In the genomic region with DNA sequence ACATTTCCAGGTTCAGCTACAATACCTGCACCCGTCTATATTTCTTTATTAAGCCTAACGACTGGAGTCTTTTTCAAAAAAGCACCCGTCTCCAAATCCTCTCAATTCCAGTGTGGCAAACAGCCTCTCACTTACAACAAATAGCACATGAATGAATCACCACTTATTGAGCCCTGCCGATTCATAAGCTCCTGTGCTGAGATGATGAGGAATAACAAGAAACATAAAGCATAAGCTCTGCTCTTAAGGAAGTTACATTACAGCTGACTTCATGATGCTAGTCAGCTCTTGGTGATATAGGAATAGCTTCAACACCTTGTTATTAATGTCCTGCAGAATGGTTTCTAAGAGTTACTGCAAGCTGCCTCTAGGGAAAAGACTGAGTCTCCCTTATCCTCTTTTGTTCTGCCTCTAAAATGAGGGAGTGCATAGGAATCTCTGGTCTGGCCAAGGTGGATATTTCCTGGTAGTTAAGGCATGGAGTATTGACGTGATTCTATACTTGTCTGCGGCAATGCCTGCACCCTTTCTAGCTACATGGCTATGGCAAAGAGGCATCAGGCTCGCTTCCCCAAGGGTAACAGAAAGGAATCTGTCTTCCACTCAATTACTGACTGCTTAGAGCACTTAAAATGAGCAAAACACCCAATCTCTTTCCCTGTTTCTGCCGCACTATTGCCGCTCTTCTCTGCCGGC, we compare ENCODE assay signal across 11 cellular contexts.
DNase-seq lines count a peak whose midpoint lies in the region; ATAC-seq and TF ChIP-seq lines count a peak whose summit lies in the region.
"Had no signal": no experiment of that assay in that cellular context is flagged by ENCODE, and none has a peak within 500 bp of the region (broad histone marks: within the 10 kb centered on the region; RNA-seq: fewer than 3 reads in every experiment).

No MANE protein-coding gene starts in this region.

- H3K9me3 Mint-ChIP-seq in CD4-positive, alpha-beta memory T cell = no peaks in the 10 kb centered on the region
- no peaks in the 10 kb centered on the region for H3K9me3 Mint-ChIP-seq in natural killer cell treated with Interleukin-12 subunit alpha and Interleukin-12 subunit beta and Interleukin-15 and Interleukin-18, amount 100 ng/mL, for 72 hours
- H3K9me3 Mint-ChIP-seq: nephron progenitor cell had no signal

- POLR2A ChIA-PET in CD4-positive, alpha-beta memory T cell (lab: Charles Lee; ENCODE audit: partially characterized antibody) = interaction anchor here (0.6 kb wide), 1 partner anchor 9 kb away, joined by 3 read pairs; no protein-coding TSS in a partner anchor

- intact Hi-C loops in CD4-positive, alpha-beta memory T cell (cut with micrococcal nuclease) = no loop called here
- intact Hi-C loops in lower leg skin (cut with DNase I; ENCODE audit: low total_unique reads) (no loop called here), esophagus squamous epithelium (cut with DNase I) (no loop called here)

- no peaks in the 10 kb centered on the region for H3K27me3 Mint-ChIP-seq in CD4-positive, alpha-beta memory T cell
- no peaks in the 10 kb centered on the region for H3K27me3 Mint-ChIP-seq in natural killer cell treated with Interleukin-12 subunit alpha and Interleukin-12 subunit beta and Interleukin-15 and Interleukin-18, amount 100 ng/mL, for 72 hours

- H3K27ac ChIP-seq in CD4-positive, alpha-beta memory T cell (ENCODE audit: low read depth, low read length) = no peak overlapping the region
- no peak overlapping the region for H3K27ac ChIP-seq in esophagus squamous epithelium
- H3K27ac ChIP-seq: gastrocnemius medialis had no signal

- H3K36me3 ChIP-seq in CD4-positive, alpha-beta memory T cell (ENCODE audit: insufficient read depth, low read length) = peaks cover 5% of the 10 kb centered on the region
- H3K36me3 ChIP-seq in esophagus squamous epithelium = no peaks in the 10 kb centered on the region
- H3K36me3 ChIP-seq: gastrocnemius medialis had no signal

- DNase-seq in CD4-positive, alpha-beta memory T cell = no peak
- DNase-seq in HT1080 (ENCODE audit: low read depth) = peak; percentile 88
- DNase-seq in cardiac fibroblast (ENCODE audit: low read depth in 2 of 2) = peak; percentile 82 to 92
- no peak for DNase-seq in natural killer cell treated with Interleukin-12 subunit alpha and Interleukin-12 subunit beta and Interleukin-15 and Interleukin-18, amount 100 ng/mL, for 72 hours (ENCODE audit: low spot score)
- DNase-seq in lower leg skin (ENCODE audit: low spot score in 2 of 2) = no peak
- no peak for DNase-seq in esophagus squamous epithelium (lab: John Stamatoyannopoulos, UW)
- no peak for DNase-seq in activated effector memory CD4-positive, alpha-beta T cell treated with anti-CD3 and anti-CD28 coated beads, Interleukin-2, amount 50 U/mL, for 16 hours
- no peak for DNase-seq in omental fat pad (ENCODE audit: low spot score)
- DNase-seq: gastrocnemius medialis, NCI-H510A, nephron progenitor cell had no signal

- H3K27ac Mint-ChIP-seq in CD4-positive, alpha-beta memory T cell = peak overlapping the region in 4 of 7 donors; percentile 8 to 46 (median 28)
- H3K27ac Mint-ChIP-seq in natural killer cell treated with Interleukin-12 subunit alpha and Interleukin-12 subunit beta and Interleukin-15 and Interleukin-18, amount 100 ng/mL, for 72 hours = no peak overlapping the region
- H3K27ac Mint-ChIP-seq: nephron progenitor cell had no signal

- peaks cover 48 to 49% of the 10 kb centered on the region in 2 donors for H3K36me3 Mint-ChIP-seq in CD4-positive, alpha-beta memory T cell
- H3K36me3 Mint-ChIP-seq in natural killer cell treated with Interleukin-12 subunit alpha and Interleukin-12 subunit beta and Interleukin-15 and Interleukin-18, amount 100 ng/mL, for 72 hours = no peaks in the 10 kb centered on the region

- H3K4me1 Mint-ChIP-seq in CD4-positive, alpha-beta memory T cell = peaks cover 61 to 88% (median 76%) of the 10 kb centered on the region in 4 donors
- H3K4me1 Mint-ChIP-seq in natural killer cell treated with Interleukin-12 subunit alpha and Interleukin-12 subunit beta and Interleukin-15 and Interleukin-18, amount 100 ng/mL, for 72 hours (ENCODE audit: low read depth in 2 of 2) = peaks cover 54 to 56% of the 10 kb centered on the region in 2 donors

- no peak overlapping the region for H3K4me3 ChIP-seq in CD4-positive, alpha-beta memory T cell (ENCODE audit: low read length in 2 of 2)
- H3K4me3 ChIP-seq in cardiac fibroblast (replicated peaks in 1 of 2; ENCODE audit: low read depth in 2 of 2, low read length in 2 of 2) = no peak overlapping the region
- H3K4me3 ChIP-seq in lower leg skin (ENCODE audit: low read depth, poor library complexity, severe bottlenecking) = no peak overlapping the region
- H3K4me3 ChIP-seq in esophagus squamous epithelium = no peak overlapping the region
- H3K4me3 ChIP-seq: gastrocnemius medialis had no signal

- CTCF ChIA-PET in CD4-positive, alpha-beta memory T cell (lab: Charles Lee; ENCODE audit: partially characterized antibody) = interaction anchor here (0.7 to 2.7 kb wide), 2 partner anchors 90 to 349 kb away, joined by 3 to 14 read pairs; no protein-coding TSS in a partner anchor

- no peaks in the 10 kb centered on the region for H3K27me3 ChIP-seq in CD4-positive, alpha-beta memory T cell (ENCODE audit: insufficient read depth, low read length)
- H3K27me3 ChIP-seq in esophagus squamous epithelium = no peaks in the 10 kb centered on the region
- H3K27me3 ChIP-seq: gastrocnemius medialis had no signal

- H3K4me3 Mint-ChIP-seq in CD4-positive, alpha-beta memory T cell = no peak overlapping the region
- peak overlapping the region; percentile 45 for H3K4me3 Mint-ChIP-seq in natural killer cell treated with Interleukin-12 subunit alpha and Interleukin-12 subunit beta and Interleukin-15 and Interleukin-18, amount 100 ng/mL, for 72 hours
- H3K4me3 Mint-ChIP-seq: nephron progenitor cell had no signal

- peak in 1 of 2 donors; percentile 60 for ATAC-seq in natural killer cell treated with Interleukin-12 subunit alpha and Interleukin-12 subunit beta and Interleukin-15 and Interleukin-18, amount 100 ng/mL, for 72 hours
- ATAC-seq in omental fat pad (ENCODE audit: low FRiP score) = no peak

- WGBS in lower leg skin, 2 donors = 86 to 87% methylated on average over 10 of the region's 10 CpGs
- WGBS in esophagus squamous epithelium, 2 donors = 50 to 73% methylated on average over 10 of the region's 10 CpGs

- H3K4me1 ChIP-seq in CD4-positive, alpha-beta memory T cell (ENCODE audit: insufficient read depth, low read length) = peaks cover 44% of the 10 kb centered on the region
- H3K4me1 ChIP-seq in esophagus squamous epithelium = no peaks in the 10 kb centered on the region

- no peaks in the 10 kb centered on the region for H3K9me3 ChIP-seq in CD4-positive, alpha-beta memory T cell (ENCODE audit: control insufficient read depth in 1 of 2, low read length in 2 of 2)
- no peaks in the 10 kb centered on the region for H3K9me3 ChIP-seq in esophagus squamous epithelium
- H3K9me3 ChIP-seq: gastrocnemius medialis had no signal

- no peak for TF ChIP-seq POLR2A in lower leg skin (IDR thresholded peaks at IDR 0.05)
- no peak for TF ChIP-seq POLR2A in esophagus squamous epithelium (IDR thresholded peaks at IDR 0.05)

- TF ChIP-seq CTCF in cardiac fibroblast (IDR thresholded peaks at IDR 0.05; ENCODE audit: low read depth, low read length) (no peak), lower leg skin (IDR thresholded peaks at IDR 0.05) (no peak), esophagus squamous epithelium (IDR thresholded peaks at IDR 0.05) (no peak), omental fat pad (IDR thresholded peaks at IDR 0.05) (no peak)

Comparison
In these comparisons a context has a peak if more than half of its experiments do, and no peak if none do; other contexts are left out.
1. DNase-seq: peak in HT1080 (single experiment) and cardiac fibroblast (2 of 2); none in CD4-positive, alpha-beta memory T cell (0 of 5), natural killer cell treated with Interleukin-12 subunit alpha and Interleukin-12 subunit beta and Interleukin-15 and Interleukin-18, amount 100 ng/mL, for 72 hours (single experiment), lower leg skin (0 of 2), esophagus squamous epithelium (single experiment), activated effector memory CD4-positive, alpha-beta T cell treated with anti-CD3 and anti-CD28 coated beads, Interleukin-2, amount 50 U/mL, for 16 hours (single experiment) and omental fat pad (single experiment).
2. H3K27ac Mint-ChIP-seq: peak in CD4-positive, alpha-beta memory T cell (4 of 7); none in natural killer cell treated with Interleukin-12 subunit alpha and Interleukin-12 subunit beta and Interleukin-15 and Interleukin-18, amount 100 ng/mL, for 72 hours (0 of 2).